In genomic region chr13:22936228-22936627, GRCh38 we compare ENCODE assay signal across 1 cellular context.
TF ChIP-seq lines count a peak whose summit lies in the region.

No MANE protein-coding gene starts in this region.

TF ChIP-seq in HepG2, 621 proteins besides CTCF, POLR2A, EP300 and RAD21:
- TF ChIP-seq, protein P1, sequence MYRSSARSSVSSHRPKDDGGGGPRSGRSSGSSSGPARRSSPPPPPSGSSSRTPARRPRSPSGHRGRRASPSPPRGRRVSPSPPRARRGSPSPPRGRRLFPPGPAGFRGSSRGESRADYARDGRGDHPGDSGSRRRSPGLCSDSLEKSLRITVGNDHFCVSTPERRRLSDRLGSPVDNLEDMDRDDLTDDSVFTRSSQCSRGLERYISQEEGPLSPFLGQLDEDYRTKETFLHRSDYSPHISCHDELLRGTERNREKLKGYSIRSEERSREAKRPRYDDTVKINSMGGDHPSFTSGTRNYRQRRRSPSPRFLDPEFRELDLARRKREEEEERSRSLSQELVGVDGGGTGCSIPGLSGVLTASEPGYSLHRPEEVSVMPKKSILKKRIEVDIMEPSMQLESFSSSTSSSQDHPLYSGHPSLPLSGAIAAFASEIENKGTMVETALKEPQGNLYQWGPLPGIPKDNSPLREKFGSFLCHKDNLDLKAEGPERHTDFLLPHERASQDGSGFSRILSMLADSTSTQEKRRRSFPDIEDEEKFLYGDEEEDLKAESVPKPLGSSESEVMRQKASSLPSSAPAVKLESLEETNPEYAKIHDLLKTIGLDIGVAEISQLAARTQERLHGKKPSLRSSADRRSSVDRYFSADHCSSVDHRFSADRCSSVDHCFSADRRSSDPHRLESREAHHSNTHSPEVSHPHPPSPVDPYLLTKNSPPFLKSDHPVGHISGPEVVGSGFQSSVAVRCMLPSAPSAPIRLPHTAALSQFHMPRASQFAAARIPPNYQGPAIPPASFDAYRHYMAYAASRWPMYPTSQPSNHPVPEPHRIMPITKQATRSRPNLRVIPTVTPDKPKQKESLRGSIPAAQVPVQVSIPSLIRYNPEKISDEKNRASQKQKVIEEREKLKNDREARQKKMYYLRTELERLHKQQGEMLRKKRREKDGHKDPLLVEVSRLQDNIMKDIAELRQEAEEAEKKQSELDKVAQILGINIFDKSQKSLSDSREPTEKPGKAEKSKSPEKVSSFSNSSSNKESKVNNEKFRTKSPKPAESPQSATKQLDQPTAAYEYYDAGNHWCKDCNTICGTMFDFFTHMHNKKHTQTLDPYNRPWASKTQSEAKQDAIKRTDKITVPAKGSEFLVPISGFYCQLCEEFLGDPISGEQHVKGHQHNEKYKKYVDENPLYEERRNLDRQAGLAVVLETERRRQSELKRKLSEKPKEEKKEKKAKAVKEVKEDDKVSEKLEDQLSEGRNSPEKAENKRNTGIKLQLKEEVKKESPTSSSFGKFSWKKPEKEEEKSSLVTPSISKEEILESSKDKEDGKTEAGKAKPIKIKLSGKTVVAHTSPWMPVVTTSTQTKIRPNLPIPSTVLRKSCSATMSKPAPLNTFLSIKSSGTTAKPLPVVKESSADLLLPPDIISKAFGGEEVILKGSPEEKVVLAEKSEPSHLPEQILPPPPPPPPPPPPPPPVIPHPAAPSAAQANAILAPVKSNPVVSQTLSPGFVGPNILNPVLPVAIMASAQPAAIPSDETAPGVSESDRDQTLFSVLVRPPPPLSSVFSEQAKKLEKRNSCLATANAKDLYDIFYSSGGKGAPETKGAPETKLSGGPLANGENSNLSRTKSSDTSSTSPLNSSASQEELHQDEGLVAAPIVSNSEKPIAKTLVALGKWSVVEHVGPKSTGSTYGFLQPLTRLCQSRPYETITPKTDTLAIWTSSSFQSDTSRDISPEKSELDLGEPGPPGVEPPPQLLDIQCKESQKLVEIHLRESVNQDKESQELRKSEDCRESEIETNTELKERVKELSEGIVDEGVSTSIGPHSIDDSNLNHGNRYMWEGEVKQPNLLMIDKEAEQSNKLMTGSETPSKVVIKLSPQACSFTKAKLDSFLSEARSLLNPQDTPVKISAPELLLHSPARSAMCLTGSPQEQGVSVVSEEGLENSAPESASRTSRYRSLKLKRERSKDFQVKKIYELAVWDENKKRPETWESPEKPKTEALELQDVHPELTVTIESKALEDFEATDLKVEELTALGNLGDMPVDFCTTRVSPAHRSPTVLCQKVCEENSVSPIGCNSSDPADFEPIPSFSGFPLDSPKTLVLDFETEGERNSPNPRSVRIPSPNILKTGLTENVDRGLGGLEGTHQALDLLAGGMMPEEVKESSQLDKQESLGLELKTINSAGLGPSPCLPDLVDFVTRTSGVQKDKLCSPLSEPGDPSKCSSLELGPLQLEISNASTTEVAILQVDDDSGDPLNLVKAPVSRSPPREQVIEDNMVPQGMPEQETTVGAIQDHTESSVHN (CRISPR knock-in tag; IDR thresholded peaks at IDR 0.05), result no peak
- TF ChIP-seq ZNF12 (CRISPR knock-in tag; IDR thresholded peaks at IDR 0.05), result peak; percentile 47; the same call in 1 of the 2 replicates
